ENCODE assay signal across 20 cellular contexts in the genomic region with DNA sequence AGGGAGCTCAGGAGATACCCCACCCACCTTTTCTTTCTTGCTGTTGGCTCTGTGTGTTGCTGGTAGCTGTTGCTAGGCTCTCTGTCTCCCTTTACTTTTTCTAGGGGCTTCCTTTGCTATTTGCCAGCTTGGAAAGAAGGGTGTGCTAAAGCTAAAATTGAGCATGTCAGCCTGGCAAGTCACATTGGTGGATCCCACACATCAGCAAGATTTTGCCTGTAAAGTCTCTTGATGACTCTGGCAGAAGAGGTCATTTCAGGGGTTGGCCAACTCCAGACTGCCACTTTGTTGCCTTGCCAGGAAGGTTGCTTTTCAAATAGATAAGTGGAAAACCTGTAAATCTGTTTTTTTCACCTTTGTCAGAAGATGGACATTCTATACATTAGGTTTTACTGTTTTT.
"Had no signal": no experiment of that assay in that cellular context is flagged by ENCODE, and none has a peak within 500 bp of the region (broad histone marks: within the 10 kb centered on the region; RNA-seq: fewer than 3 reads in every experiment).

No MANE protein-coding gene starts in this region.

- DNase-seq: activated B cell treated with CpG ODN at 0.5 μM for 24 hours; activated CD4-positive, alpha-beta memory T cell treated with anti-CD3 and anti-CD28 coated beads, Interleukin-2, amount 10 ng/mL, durations not matched to agents 7 days and 5 days; activated CD4-positive, alpha-beta T cell treated with anti-CD3 and anti-CD28 coated beads for 48 hours; activated CD8-positive, alpha-beta memory T cell treated with anti-CD3 and anti-CD28 coated beads, Interleukin-2, amount 10 ng/mL, durations not matched to agents 7 days and 5 days; activated naive CD8-positive, alpha-beta T cell treated with anti-CD3 and anti-CD28 coated beads for 36 hours; body of pancreas; central memory CD4-positive, alpha-beta T cell; effector CD8-positive, alpha-beta T cell; esophagus squamous epithelium; lower lobe of right lung; nephron progenitor cell; occipital lobe; posterior cingulate gyrus; T-helper 1 cell; T-helper 9 cell; testis; upper lobe of left lung had no signal

- ATAC-seq: activated CD8-positive, alpha-beta memory T cell treated with anti-CD3 and anti-CD28 coated beads, Interleukin-2, amount 10 ng/mL, durations not matched to agents 7 days and 5 days; body of pancreas; lower lobe of right lung had no signal

- H3K36me3 Mint-ChIP-seq: mesothelial cell of epicardium had no signal

- H3K36me3 ChIP-seq: esophagus squamous epithelium, lower lobe of right lung, upper lobe of left lung had no signal

- H3K4me3 ChIP-seq: body of pancreas, coronary artery, esophagus squamous epithelium, lower lobe of right lung, testis, upper lobe of left lung had no signal

- H3K27ac ChIP-seq: body of pancreas, coronary artery, esophagus squamous epithelium, lower lobe of right lung, testis, upper lobe of left lung had no signal

- H3K27me3 ChIP-seq: body of pancreas, esophagus squamous epithelium, testis, upper lobe of left lung had no signal

- H3K27me3 Mint-ChIP-seq: activated B cell treated with CpG ODN at 0.5 μM for 24 hours; activated CD4-positive, alpha-beta memory T cell treated with anti-CD3 and anti-CD28 coated beads, Interleukin-2, amount 10 ng/mL, durations not matched to agents 7 days and 5 days; activated CD8-positive, alpha-beta memory T cell treated with anti-CD3 and anti-CD28 coated beads, Interleukin-2, amount 10 ng/mL, durations not matched to agents 7 days and 5 days; activated naive CD8-positive, alpha-beta T cell treated with anti-CD3 and anti-CD28 coated beads for 36 hours; stimulated activated naive CD8-positive, alpha-beta T cell treated with anti-CD3 and anti-CD28 coated beads, Interleukin-15, Interleukin-2, amounts not matched to agents 100 ng/mL and 50 ng/mL, for 24 hours had no signal

- H3K27ac Mint-ChIP-seq: activated B cell treated with CpG ODN at 0.5 μM for 24 hours; activated CD4-positive, alpha-beta memory T cell treated with anti-CD3 and anti-CD28 coated beads, Interleukin-2, amount 10 ng/mL, durations not matched to agents 7 days and 5 days; activated CD8-positive, alpha-beta memory T cell treated with anti-CD3 and anti-CD28 coated beads, Interleukin-2, amount 10 ng/mL, durations not matched to agents 7 days and 5 days; activated naive CD8-positive, alpha-beta T cell treated with anti-CD3 and anti-CD28 coated beads for 36 hours; mesothelial cell of epicardium; stimulated activated naive CD8-positive, alpha-beta T cell treated with anti-CD3 and anti-CD28 coated beads, Interleukin-15, Interleukin-2, amounts not matched to agents 100 ng/mL and 50 ng/mL, for 24 hours had no signal

- H3K4me3 Mint-ChIP-seq: activated B cell treated with CpG ODN at 0.5 μM for 24 hours; activated CD4-positive, alpha-beta memory T cell treated with anti-CD3 and anti-CD28 coated beads, Interleukin-2, amount 10 ng/mL, durations not matched to agents 7 days and 5 days; activated CD8-positive, alpha-beta memory T cell treated with anti-CD3 and anti-CD28 coated beads, Interleukin-2, amount 10 ng/mL, durations not matched to agents 7 days and 5 days; activated naive CD8-positive, alpha-beta T cell treated with anti-CD3 and anti-CD28 coated beads for 36 hours; mesothelial cell of epicardium; nephron progenitor cell; stimulated activated naive CD8-positive, alpha-beta T cell treated with anti-CD3 and anti-CD28 coated beads, Interleukin-15, Interleukin-2, amounts not matched to agents 100 ng/mL and 50 ng/mL, for 24 hours had no signal

- H3K9me3 Mint-ChIP-seq: activated B cell treated with CpG ODN at 0.5 μM for 24 hours; activated CD4-positive, alpha-beta memory T cell treated with anti-CD3 and anti-CD28 coated beads, Interleukin-2, amount 10 ng/mL, durations not matched to agents 7 days and 5 days; activated naive CD8-positive, alpha-beta T cell treated with anti-CD3 and anti-CD28 coated beads for 36 hours; mesothelial cell of epicardium; nephron progenitor cell; stimulated activated naive CD8-positive, alpha-beta T cell treated with anti-CD3 and anti-CD28 coated beads, Interleukin-15, Interleukin-2, amounts not matched to agents 100 ng/mL and 50 ng/mL, for 24 hours had no signal

- H3K9me3 ChIP-seq: body of pancreas, esophagus squamous epithelium, lower lobe of right lung, testis, upper lobe of left lung had no signal
